21 cellular contexts compared by ENCODE assay signal in the genomic region with DNA sequence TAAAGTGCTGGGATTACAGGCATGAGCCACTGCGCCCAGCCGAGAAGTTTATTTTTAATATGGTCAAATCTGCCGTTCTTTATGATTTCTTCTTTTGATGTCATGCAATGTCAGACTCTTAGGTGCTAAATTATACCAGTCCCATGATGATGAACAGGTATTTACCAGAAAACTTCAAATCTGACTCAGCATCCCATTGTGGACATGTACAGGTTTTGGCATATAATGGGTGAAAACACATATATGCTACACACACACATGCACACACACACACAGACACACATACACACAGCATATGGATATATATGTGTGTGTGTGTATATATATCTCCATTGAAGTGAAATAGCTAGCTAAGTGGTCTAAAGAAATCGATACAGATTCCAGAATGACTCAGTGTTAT. TPM values are rescaled to one million over a fixed set of nuclear protein-coding genes. Genes with fewer than 3 reads are reported as not detected.
DNase-seq lines count a peak whose midpoint lies in the region; ATAC-seq, FAIRE-seq and TF ChIP-seq lines count a peak whose summit lies in the region.
"Had no signal": no experiment of that assay in that cellular context is flagged by ENCODE, and none has a peak within 500 bp of the region (broad histone marks: within the 10 kb centered on the region; RNA-seq: fewer than 3 reads in every experiment).

No MANE protein-coding gene starts in this region.

- no peaks in the 10 kb centered on the region for H4K20me1 ChIP-seq in neural progenitor cell (ENCODE audit: low read depth)

- FAIRE-seq in GM12891 (lab: Jason Lieb, UNC) = peak; percentile 13

- H3K4me1 Mint-ChIP-seq in activated CD8-positive, alpha-beta memory T cell treated with anti-CD3 and anti-CD28 coated beads, Interleukin-2, amount 10 ng/mL, durations not matched to agents 7 days and 5 days = peaks cover 68% of the 10 kb centered on the region
- H3K4me1 Mint-ChIP-seq in activated B cell treated with CpG ODN at 0.5 μM for 24 hours = peaks cover 88% of the 10 kb centered on the region
- peaks cover 18% of the 10 kb centered on the region for H3K4me1 Mint-ChIP-seq in neural progenitor cell

- DNase-seq in activated CD8-positive, alpha-beta memory T cell treated with anti-CD3 and anti-CD28 coated beads, Interleukin-2, amount 10 ng/mL, durations not matched to agents 7 days and 5 days = no peak
- DNase-seq in activated CD8-positive, alpha-beta memory T cell treated with anti-CD3 and anti-CD28 coated beads, Interleukin-2, amount 50 U/mL, for 4 hours = no peak
- no peak for DNase-seq in GM12891 (ENCODE audit: insufficient read length, low spot score)
- no peak for DNase-seq in activated B cell treated with CpG ODN at 0.5 μM for 24 hours
- no peak for DNase-seq in neural progenitor cell (ENCODE audit: low spot score)
- DNase-seq in NCI-H345 (lab: John Stamatoyannopoulos, UW) = no peak
- DNase-seq: C1 segment of cervical spinal cord, COR-L47, DMS153, EL, H7, IMR-90, NCI-H1105 treated with DMSO at 0.1 percent for 48 hours, NCI-H187, NCI-H526 treated with DMSO at 0.1 percent for 48 hours, SHP77 treated with DMSO at 0.1 percent for 48 hours had no signal

- peak overlapping the region; percentile 97 for H3K27ac ChIP-seq in neutrophil
- H3K27ac ChIP-seq in neural progenitor cell = no peak overlapping the region

- no peak for TF ChIP-seq CTCF in activated B cell treated with CpG ODN at 0.5 μM for 24 hours (IDR thresholded peaks at IDR 0.05)
- TF ChIP-seq CTCF in neutrophil (IDR thresholded peaks at IDR 0.05) = no peak
- TF ChIP-seq CTCF in neural progenitor cell (IDR thresholded peaks at IDR 0.05) = no peak

- no peak overlapping the region for H3K4me2 ChIP-seq in neural progenitor cell

- ATAC-seq in activated CD8-positive, alpha-beta memory T cell treated with anti-CD3 and anti-CD28 coated beads, Interleukin-2, amount 10 ng/mL, durations not matched to agents 7 days and 5 days = no peak
- ATAC-seq in activated B cell treated with CpG ODN at 0.5 μM for 24 hours (ENCODE audit: low read depth) = no peak
- no peak for ATAC-seq in GM21423 (IDR thresholded peaks at IDR 0.05; ENCODE audit: unreplicated experiment)

- CTCF ChIA-PET in activated CD8-positive, alpha-beta memory T cell treated with anti-CD3 and anti-CD28 coated beads, Interleukin-2, amount 10 ng/mL, durations not matched to agents 7 days and 5 days (lab: Charles Lee) = interaction anchor here (0.9 to 1.7 kb wide), 3 partner anchors 10 to 72 kb away, joined by 3 to 4 read pairs (median 3); no protein-coding TSS in a partner anchor
- CTCF ChIA-PET in activated B cell treated with CpG ODN at 0.5 μM for 24 hours (lab: Charles Lee) = interaction anchor here (1.0 kb wide), 1 partner anchor 14 kb away, joined by 3 read pairs; no protein-coding TSS in a partner anchor

- H3F3A ChIP-seq in neural progenitor cell (ENCODE audit: low read depth) = no peaks in the 10 kb centered on the region

- intact Hi-C loops in activated B cell treated with CpG ODN at 0.5 μM for 24 hours (cut with micrococcal nuclease) = no loop called here

- no peak overlapping the region for H3K9ac ChIP-seq in neural progenitor cell

- peaks cover 36% of the 10 kb centered on the region for H3K36me3 Mint-ChIP-seq in activated CD8-positive, alpha-beta memory T cell treated with anti-CD3 and anti-CD28 coated beads, Interleukin-2, amount 10 ng/mL, durations not matched to agents 7 days and 5 days
- peaks cover 68% of the 10 kb centered on the region for H3K36me3 Mint-ChIP-seq in activated B cell treated with CpG ODN at 0.5 μM for 24 hours (ENCODE audit: low read depth)
- no peaks in the 10 kb centered on the region for H3K36me3 Mint-ChIP-seq in neural progenitor cell

- H3K36me3 ChIP-seq in neutrophil = peaks cover 39% of the 10 kb centered on the region
- H3K36me3 ChIP-seq in neural progenitor cell = no peaks in the 10 kb centered on the region

- peaks cover 6% of the 10 kb centered on the region for H3K9me3 Mint-ChIP-seq in activated CD8-positive, alpha-beta memory T cell treated with anti-CD3 and anti-CD28 coated beads, Interleukin-2, amount 10 ng/mL, durations not matched to agents 7 days and 5 days (ENCODE audit: low read depth)
- H3K9me3 Mint-ChIP-seq in activated B cell treated with CpG ODN at 0.5 μM for 24 hours = no peaks in the 10 kb centered on the region
- H3K9me3 Mint-ChIP-seq in neural progenitor cell = no peaks in the 10 kb centered on the region

- peaks cover 95 to 98% of the 10 kb centered on the region in 2 experiments for H3K4me1 ChIP-seq in neutrophil (ENCODE audit: control insufficient read depth in 1 of 2, insufficient read depth in 1 of 2, low read depth in 1 of 2, low read length in 1 of 2)
- H3K4me1 ChIP-seq in neural progenitor cell = no peaks in the 10 kb centered on the region

- no peaks in the 10 kb centered on the region for H3K79me2 ChIP-seq in neural progenitor cell (ENCODE audit: low read depth)

- no peaks in the 10 kb centered on the region for H3K27me3 Mint-ChIP-seq in activated CD8-positive, alpha-beta memory T cell treated with anti-CD3 and anti-CD28 coated beads, Interleukin-2, amount 10 ng/mL, durations not matched to agents 7 days and 5 days
- H3K27me3 Mint-ChIP-seq in activated B cell treated with CpG ODN at 0.5 μM for 24 hours (no peaks in the 10 kb centered on the region), neural progenitor cell (ENCODE audit: insufficient read depth, low read depth) (peaks cover 2% of the 10 kb centered on the region)

- peak overlapping the region; percentile 22 for H3K27ac Mint-ChIP-seq in activated CD8-positive, alpha-beta memory T cell treated with anti-CD3 and anti-CD28 coated beads, Interleukin-2, amount 10 ng/mL, durations not matched to agents 7 days and 5 days
- H3K27ac Mint-ChIP-seq in activated B cell treated with CpG ODN at 0.5 μM for 24 hours (peak overlapping the region; percentile 54), neural progenitor cell (no peak overlapping the region)

- H3K9me3 ChIP-seq in neutrophil = no peaks in the 10 kb centered on the region
- no peaks in the 10 kb centered on the region for H3K9me3 ChIP-seq in neural progenitor cell (ENCODE audit: low read depth)

- H3K4me3 ChIP-seq in neutrophil (ENCODE audit: low read depth in 1 of 2, low read length in 1 of 2) (peak overlapping the region in 1 of 2 experiments; percentile 96), neural progenitor cell (no peak overlapping the region)

- H3K27me3 ChIP-seq in neutrophil = no peaks in the 10 kb centered on the region
- peaks cover 6% of the 10 kb centered on the region for H3K27me3 ChIP-seq in neural progenitor cell

- no peak overlapping the region for H2AFZ ChIP-seq in neural progenitor cell (replicated peaks)

- POLR2A ChIA-PET in activated B cell treated with CpG ODN at 0.5 μM for 24 hours (lab: Charles Lee) = interaction anchor here (0.7 to 1.7 kb wide), 2 partner anchors 12 to 69 kb away, joined by 3 to 4 read pairs; no protein-coding TSS in a partner anchor

- TF ChIP-seq POLR2A in GM12891 (IDR thresholded peaks at IDR 0.05; ENCODE audit: low read depth, low read length) = no peak

- H3K4me3 Mint-ChIP-seq in activated CD8-positive, alpha-beta memory T cell treated with anti-CD3 and anti-CD28 coated beads, Interleukin-2, amount 10 ng/mL, durations not matched to agents 7 days and 5 days = no peak overlapping the region
- peak overlapping the region; percentile 25 for H3K4me3 Mint-ChIP-seq in activated B cell treated with CpG ODN at 0.5 μM for 24 hours
- H3K4me3 Mint-ChIP-seq in neural progenitor cell = no peak overlapping the region

TF ChIP-seq in GM12891, 5 proteins besides CTCF, POLR2A, EP300 and RAD21:
- TF ChIP-seq POU2F2 (IDR thresholded peaks at IDR 0.05; ENCODE audit: low read depth, low read length) = no peak
- TF ChIP-seq PAX5 (IDR thresholded peaks at IDR 0.05; ENCODE audit: insufficient read depth, low read length, severe bottlenecking) = no peak
- TF ChIP-seq TAF1 (IDR thresholded peaks at IDR 0.05; ENCODE audit: low read depth, low read length) = no peak
- TF ChIP-seq POLR2AphosphoS5 (IDR thresholded peaks at IDR 0.05; ENCODE audit: low read depth, low read length) = no peak
- no peak for TF ChIP-seq SPI1 (IDR thresholded peaks at IDR 0.05; ENCODE audit: low read depth, low read length)

RNA-seq across cellular contexts. Expression of a gene that starts 7.4 kb away (rescaled TPM):
- total RNA-seq in activated CD8-positive, alpha-beta memory T cell treated with anti-CD3 and anti-CD28 coated beads, Interleukin-2, amount 10 ng/mL, durations not matched to agents 7 days and 5 days = 10 to 100 TPM; 31.8 to 42.5 TPM
- 207 TPM for polyA plus RNA-seq in GM12891 (2012; ENCODE audit: low read depth, missing spikeins)
- total RNA-seq in activated B cell treated with CpG ODN at 0.5 μM for 24 hours = 138 and 140 TPM in 2 replicates
- total RNA-seq in neural progenitor cell (ENCODE audit: low replicate concordance) = not detected in 2 replicates
- total RNA-seq: A172, H7, HT-29 had no signal
- polyA plus RNA-seq: IMR-90 had no signal

RNA-seq across cellular contexts. Expression of a gene that starts 52.7 kb away (rescaled TPM):
- not detected for total RNA-seq in activated CD8-positive, alpha-beta memory T cell treated with anti-CD3 and anti-CD28 coated beads, Interleukin-2, amount 10 ng/mL, durations not matched to agents 7 days and 5 days
- not detected for polyA plus RNA-seq in GM12891 (2012; ENCODE audit: low read depth, missing spikeins)
- not detected in 2 replicates for total RNA-seq in activated B cell treated with CpG ODN at 0.5 μM for 24 hours
- 3.7 and 5.0 TPM in 2 replicates for total RNA-seq in neural progenitor cell (ENCODE audit: low replicate concordance)
- total RNA-seq: HT-29, OCI-LY7 had no signal

Comparison
In these comparisons a context has a peak if more than half of its experiments do, and no peak if none do; other contexts are left out.
1. RNA of a gene that starts 7.4 kb away (total RNA-seq): 138 to 140 TPM in activated B cell treated with CpG ODN at 0.5 μM for 24 hours and 31.8 to 42.5 TPM in activated CD8-positive, alpha-beta memory T cell treated with anti-CD3 and anti-CD28 coated beads, Interleukin-2, amount 10 ng/mL, durations not matched to agents 7 days and 5 days; not detected in neural progenitor cell; every median in the first group is over 10 times any median in the second.